9 cellular contexts compared by ENCODE assay signal in the genomic region with DNA sequence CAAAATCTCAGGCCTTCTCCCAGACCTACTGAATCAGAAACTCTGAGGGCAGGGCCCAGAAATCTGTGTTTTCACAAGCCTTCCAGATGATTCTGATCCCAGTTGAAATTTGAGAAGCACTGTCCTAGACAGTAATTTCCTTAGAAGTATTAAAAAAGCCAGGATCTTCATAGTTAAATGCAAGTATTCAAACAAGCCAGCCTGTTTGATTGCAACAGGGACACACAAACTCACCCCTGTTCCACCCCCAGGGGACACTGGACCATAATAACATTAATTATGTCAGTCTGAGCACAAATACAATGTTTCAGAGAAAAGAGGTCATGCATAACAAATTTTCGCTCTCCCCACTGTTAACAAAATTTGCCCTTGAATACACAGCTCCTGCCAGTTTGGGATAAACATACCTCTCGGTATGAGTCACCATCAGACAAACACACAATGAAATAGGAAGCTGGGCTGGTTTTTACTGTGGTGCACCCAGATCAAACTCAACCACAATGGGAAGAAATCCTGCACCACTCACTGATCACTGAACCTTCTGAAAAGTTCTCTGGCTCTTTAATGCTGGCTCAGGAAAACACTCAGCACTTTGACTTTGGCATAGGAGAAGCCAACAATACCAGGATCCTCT. TPM values are rescaled to one million over a fixed set of nuclear protein-coding genes. Genes with fewer than 3 reads are reported as not detected.
DNase-seq lines count a peak whose midpoint lies in the region; ATAC-seq and TF ChIP-seq lines count a peak whose summit lies in the region.
"Had no signal": no experiment of that assay in that cellular context is flagged by ENCODE, and none has a peak within 500 bp of the region (broad histone marks: within the 10 kb centered on the region; RNA-seq: fewer than 3 reads in every experiment).

No MANE protein-coding gene starts in this region.

- H3K27me3 ChIP-seq in right cardiac atrium (ENCODE audit: control insufficient read depth, insufficient read depth) (no peaks in the 10 kb centered on the region), transverse colon (no peaks in the 10 kb centered on the region)

- in situ Hi-C loops in transverse colon (cut with MboI; ENCODE audit: low pct_ligation_motif_present in 1 of 4, low pct_unique_long_range_greater_than_20kb in 1 of 4, low sequenced_read_pairs in 3 of 4) = no loop called here

- H3K27ac ChIP-seq in right cardiac atrium (ENCODE audit: low read length) = peak overlapping the region; percentile 67
- H3K27ac ChIP-seq in transverse colon = peak overlapping the region; percentile 30 to 68 (median 44)

- no peak for TF ChIP-seq CTCF in transverse colon (IDR thresholded peaks at IDR 0.05)

- peaks cover 5% of the 10 kb centered on the region for H3K27me3 Mint-ChIP-seq in T-helper 2 cell treated with Interferon-gamma antibody and Interleukin-4, amounts not matched to agents 5 μg/mL and 100 μg/mL, for 36 hours (ENCODE audit: low read depth)

- H3K4me1 ChIP-seq in right cardiac atrium (ENCODE audit: control insufficient read depth, insufficient read depth, low read length) (peaks cover 11% of the 10 kb centered on the region), transverse colon (peaks cover 14 to 24% (median 17%) of the 10 kb centered on the region in 4 donors)

- H3K36me3 Mint-ChIP-seq in T-helper 2 cell treated with Interferon-gamma antibody and Interleukin-4, amounts not matched to agents 5 μg/mL and 100 μg/mL, for 36 hours (ENCODE audit: low read depth) = peaks cover 8% of the 10 kb centered on the region

- no peak overlapping the region for H3K27ac Mint-ChIP-seq in T-helper 2 cell treated with Interferon-gamma antibody and Interleukin-4, amounts not matched to agents 5 μg/mL and 100 μg/mL, for 36 hours
- H3K27ac Mint-ChIP-seq: B cell had no signal

- peaks cover 22% of the 10 kb centered on the region for H3K4me1 Mint-ChIP-seq in T-helper 2 cell treated with Interferon-gamma antibody and Interleukin-4, amounts not matched to agents 5 μg/mL and 100 μg/mL, for 36 hours (ENCODE audit: low read depth)
- H3K4me1 Mint-ChIP-seq: B cell had no signal

- no peaks in the 10 kb centered on the region for H3K36me3 ChIP-seq in transverse colon

- no peak for TF ChIP-seq EP300 in transverse colon (IDR thresholded peaks at IDR 0.05; ENCODE audit: low read depth)

- H3K9me3 ChIP-seq in right cardiac atrium (ENCODE audit: control insufficient read depth, low read length) (no peaks in the 10 kb centered on the region), transverse colon (no peaks in the 10 kb centered on the region)

- peak overlapping the region; percentile 22 for H3K4me3 Mint-ChIP-seq in T-helper 2 cell treated with Interferon-gamma antibody and Interleukin-4, amounts not matched to agents 5 μg/mL and 100 μg/mL, for 36 hours
- H3K4me3 Mint-ChIP-seq: B cell had no signal

- peak; percentile 53 to 73 for ATAC-seq in right cardiac atrium
- ATAC-seq in GM19023 (IDR thresholded peaks at IDR 0.05; ENCODE audit: unreplicated experiment) = no peak

- peaks cover 13% of the 10 kb centered on the region for H3K9me3 Mint-ChIP-seq in T-helper 2 cell treated with Interferon-gamma antibody and Interleukin-4, amounts not matched to agents 5 μg/mL and 100 μg/mL, for 36 hours

- H3K4me3 ChIP-seq in right cardiac atrium (ENCODE audit: low read length) (no peak overlapping the region), transverse colon (no peak overlapping the region)

- DNase-seq in NCI-H1417 (lab: John Stamatoyannopoulos, UW) (peak in 2 of 3 experiments; percentile 59 to 77), NCI-H1417 treated with DMSO at 0.1 percent for 48 hours (lab: John Stamatoyannopoulos, UW) (no peak), right cardiac atrium (no peak), transverse colon (no peak), NCI-H2171 (lab: John Stamatoyannopoulos, UW) (no peak), NK-92 (lab: John Stamatoyannopoulos, UW; ENCODE audit: unreplicated experiment) (no peak)
- DNase-seq in T-helper 2 cell treated with Interferon-gamma antibody and Interleukin-4, amounts not matched to agents 5 μg/mL and 100 μg/mL, for 36 hours (ENCODE audit: low spot score) = no peak

- no peak for TF ChIP-seq POLR2A in transverse colon (IDR thresholded peaks at IDR 0.05)

- intact Hi-C loops in right cardiac atrium (cut with DNase I) (loop anchor here in 2 of 4 donors (5.0 to 10.0 kb wide), 2 partner anchors 69 to 71 kb away; no protein-coding TSS in a partner anchor), transverse colon (cut with DNase I; ENCODE audit: low total_unique reads) (no loop called here)

- 41% methylated on average over 2 of the region's 2 CpGs for WGBS in right cardiac atrium
- WGBS in transverse colon (ENCODE audit: low coverage in 1 of 2), 2 donors = 7 to 33% methylated on average over 2 of the region's 2 CpGs

RNA-seq across cellular contexts. Expression of a gene that starts 34.3 kb away (rescaled TPM):
- total RNA-seq in right cardiac atrium (100 to 1,000 TPM; 385 to 462 (median 426) TPM), transverse colon (100 to 1,000 TPM in 2 of 4 donors, 10 to 100 TPM in 2; 56.9 to 108 (median 96.1) TPM)
- polyA plus RNA-seq in right cardiac atrium = 149 TPM

Comparison
In these comparisons a context has a peak if more than half of its experiments do, and no peak if none do; other contexts are left out.
1. DNase-seq: peak in NCI-H1417 (2 of 3); none in NCI-H1417 treated with DMSO at 0.1 percent for 48 hours (single experiment), T-helper 2 cell treated with Interferon-gamma antibody and Interleukin-4, amounts not matched to agents 5 μg/mL and 100 μg/mL, for 36 hours (single experiment), right cardiac atrium (0 of 3), transverse colon (single experiment), NCI-H2171 (single experiment) and NK-92 (single experiment).